Comparison of ENCODE assay signal across 21 cellular contexts in the genomic region with DNA sequence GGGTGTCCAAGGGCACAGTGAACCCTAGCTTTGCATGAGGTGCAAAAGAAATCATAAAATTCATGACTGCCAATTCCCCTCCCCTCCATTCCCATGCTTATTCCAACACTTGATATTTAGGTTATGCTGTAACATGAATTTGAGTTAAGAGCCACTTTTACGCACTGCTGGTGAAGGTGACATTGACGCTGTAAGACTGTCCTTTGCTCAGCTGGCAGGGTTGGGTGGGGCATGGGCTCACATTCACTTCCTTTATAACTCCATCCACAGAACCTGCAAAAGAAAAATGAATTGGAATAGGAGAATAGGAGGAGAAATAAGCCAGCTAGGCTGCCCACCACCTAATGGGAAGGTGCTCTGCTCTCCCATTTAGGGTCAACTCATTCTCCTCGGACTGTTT. TPM values are rescaled to one million over a fixed set of nuclear protein-coding genes. Genes with fewer than 3 reads are reported as not detected.
A peak's percentile ranks its signal among the peaks of the same experiment; 100 is the strongest.
DNase-seq lines count a peak whose midpoint lies in the region; ATAC-seq, FAIRE-seq and TF ChIP-seq lines count a peak whose summit lies in the region.
"Had no signal": no experiment of that assay in that cellular context is flagged by ENCODE, and none has a peak within 500 bp of the region (broad histone marks: within the 10 kb centered on the region; RNA-seq: fewer than 3 reads in every experiment).

No MANE protein-coding gene starts in this region.

- H3K9me3 ChIP-seq in A549: no peaks in the 10 kb centered on the region
- no peaks in the 10 kb centered on the region for H3K9me3 ChIP-seq in HCT116 (ENCODE audit: control insufficient read depth in 1 of 2, insufficient read depth in 1 of 2, low read depth in 1 of 2, low read length in 2 of 2)
- H3K9me3 ChIP-seq in endothelial cell of umbilical vein (replicated peaks; ENCODE audit: control insufficient read depth, insufficient read depth, low read length): no peaks in the 10 kb centered on the region
- no peaks in the 10 kb centered on the region for H3K9me3 ChIP-seq in skeletal muscle satellite cell (replicated peaks; ENCODE audit: low read length)
- H3K9me3 ChIP-seq in A673 (ENCODE audit: low read depth, low read length, poor library complexity, severe bottlenecking): no peaks in the 10 kb centered on the region
- H3K9me3 ChIP-seq: BE2C had no signal

- H3K4me3 Mint-ChIP-seq in immature natural killer cell: no peak overlapping the region

- H3K4me1 ChIP-seq in A549: peaks cover 34% of the 10 kb centered on the region
- H3K4me1 ChIP-seq in HCT116 (ENCODE audit: control insufficient read depth in 1 of 2, insufficient read depth in 2 of 2, low read length in 2 of 2): peaks cover 45 to 48% of the 10 kb centered on the region in 2 experiments
- peaks cover 51% of the 10 kb centered on the region for H3K4me1 ChIP-seq in endothelial cell of umbilical vein (ENCODE audit: control insufficient read depth, extremely low read depth, insufficient read depth, low read length)
- H3K4me1 ChIP-seq in skeletal muscle satellite cell (ENCODE audit: control insufficient read depth, insufficient read depth, low read length): peaks cover 32% of the 10 kb centered on the region
- peaks cover 7% of the 10 kb centered on the region for H3K4me1 ChIP-seq in A673 (ENCODE audit: insufficient read depth, low read length, poor library complexity, severe bottlenecking)
- H3K4me1 ChIP-seq: BE2C had no signal

- intact Hi-C loops in HCT116 (cut with micrococcal nuclease): no loop called here
- intact Hi-C loops in endothelial cell of umbilical vein (cut with micrococcal nuclease): loop anchor here (2.0 kb wide), 1 partner anchor 809 kb away; no protein-coding TSS in a partner anchor
- intact Hi-C loops in A673 (cut with micrococcal nuclease; ENCODE audit: unreplicated experiment): no loop called here

- no TSS peak for BruUV-seq in HCT116 (replicated peaks; lab: Mats Ljungman, UMichigan)
- BruUV-seq in endothelial cell of umbilical vein (replicated peaks; lab: Mats Ljungman, UMichigan): no TSS peak
- BruUV-seq in A673 (replicated peaks; lab: Mats Ljungman, UMichigan): no TSS peak

- H2AFZ ChIP-seq in HCT116 (ENCODE audit: low read depth, low read length, poor library complexity, severe bottlenecking) (no peak overlapping the region), endothelial cell of umbilical vein (ENCODE audit: low read depth, low read length) (no peak overlapping the region)

- H3K27ac ChIP-seq in A549 (0 out of 6 replicates have a peak overlapping the region, but pooled peaks of 1 of the 2 experiments have one; percentile 10), HCT116 (ENCODE audit: low read depth, low read length) (no peak overlapping the region), endothelial cell of umbilical vein (ENCODE audit: insufficient read depth, low read depth, low read length) (peak overlapping the region; percentile 33), A673 (ENCODE audit: low read depth, low read length, poor library complexity, severe bottlenecking) (no peak overlapping the region)
- H3K27ac ChIP-seq: RWPE1 had no signal

- no peaks in the 10 kb centered on the region for H4K20me1 ChIP-seq in HCT116 (ENCODE audit: insufficient read depth)
- no peaks in the 10 kb centered on the region for H4K20me1 ChIP-seq in endothelial cell of umbilical vein (replicated peaks; ENCODE audit: control insufficient read depth, extremely low read depth, insufficient read depth, low read length)

- POLR2A ChIA-PET in A549 (lab: Yijun Ruan, JAX): no interaction called here
- POLR2A ChIA-PET in HCT116 (lab: Charles Lee): no interaction called here
- POLR2A ChIA-PET in endothelial cell of umbilical vein (lab: Charles Lee): no interaction called here
- POLR2A ChIA-PET in A673 (lab: Charles Lee; ENCODE audit: low non-redundant PET): no interaction called here

- no peaks in the 10 kb centered on the region for H3K9me3 Mint-ChIP-seq in immature natural killer cell

- H3K36me3 Mint-ChIP-seq in immature natural killer cell: peaks cover 18 to 31% (median 26%) of the 10 kb centered on the region in 3 donors

- no peak for TF ChIP-seq POLR2A in A549 (IDR thresholded peaks at IDR 0.05; ENCODE audit: low read length)
- no peak for TF ChIP-seq POLR2A in HCT116 (IDR thresholded peaks at IDR 0.05; ENCODE audit: borderline replicate concordance, extremely low read depth, insufficient read depth, insufficient read length)
- TF ChIP-seq POLR2A in endothelial cell of umbilical vein (IDR thresholded peaks at IDR 0.05; ENCODE audit: low read depth, low read length): no peak

- no peaks in the 10 kb centered on the region for H3K9me2 ChIP-seq in HCT116 (ENCODE audit: insufficient read depth)

- ATAC-seq in A549 (no peak), HCT116 (no peak)

- H3K27me3 ChIP-seq in HCT116 (ENCODE audit: insufficient read depth, low read length) (no peaks in the 10 kb centered on the region), endothelial cell of umbilical vein (ENCODE audit: control insufficient read depth in 2 of 2, insufficient read depth in 2 of 2, low read length in 2 of 2) (no peaks in the 10 kb centered on the region), skeletal muscle satellite cell (ENCODE audit: control insufficient read depth, insufficient read depth, low read length) (no peaks in the 10 kb centered on the region), A673 (replicated peaks; ENCODE audit: insufficient read depth, low read depth, low read length, poor library complexity) (no peaks in the 10 kb centered on the region)

- peak overlapping the region; percentile 48 for H3K4me2 ChIP-seq in A549
- H3K4me2 ChIP-seq in HCT116 (ENCODE audit: low read length): peak overlapping the region; percentile 46
- H3K4me2 ChIP-seq in endothelial cell of umbilical vein (ENCODE audit: insufficient read depth, low read length): peak overlapping the region; percentile 44
- peak overlapping the region; percentile 21 for H3K4me2 ChIP-seq in skeletal muscle satellite cell (ENCODE audit: low read length)

- H3K9ac ChIP-seq in HCT116 (ENCODE audit: low read length) (no peak overlapping the region), endothelial cell of umbilical vein (replicated peaks; ENCODE audit: extremely low read depth, insufficient read depth, low read length) (no peak overlapping the region), skeletal muscle satellite cell (ENCODE audit: low read depth, low read length) (no peak overlapping the region)

- no peak for DNase-seq in A549 (ENCODE audit: low read depth in 1 of 2, low spot score in 1 of 2)
- no peak for DNase-seq in HCT116 (ENCODE audit: low read depth, low spot score)
- no peak for DNase-seq in endothelial cell of umbilical vein (ENCODE audit: low read depth, low spot score)
- DNase-seq in A673 (ENCODE audit: low spot score): no peak
- DNase-seq in immature natural killer cell: no peak
- DNase-seq in GF-D8 (lab: John Stamatoyannopoulos, UW): no peak
- DNase-seq: BE2C, DMS153, DND-41, Karpas-422, NCI-H1092 treated with DMSO at 0.1 percent for 48 hours, NCI-H1436, NCI-H1930, NCI-H2107, NCI-H446, NCI-H526, NCI-H82, SHP77 treated with DMSO at 0.1 percent for 48 hours had no signal

- no peak overlapping the region for H3K4me3 ChIP-seq in A549
- no peak overlapping the region for H3K4me3 ChIP-seq in HCT116 (replicated peaks in 1 of 2; ENCODE audit: low read depth in 1 of 2, low read length in 2 of 2)
- no peak overlapping the region for H3K4me3 ChIP-seq in endothelial cell of umbilical vein (replicated peaks in 1 of 3; ENCODE audit: insufficient read depth in 1 of 3, low read depth in 1 of 3, low read length in 3 of 3)
- no peak overlapping the region for H3K4me3 ChIP-seq in skeletal muscle satellite cell (ENCODE audit: low read length)
- H3K4me3 ChIP-seq in A673 (ENCODE audit: low read depth, low read length, poor library complexity, severe bottlenecking): no peak overlapping the region

- TF ChIP-seq EP300 in A549 (IDR thresholded peaks at IDR 0.05): no peak

- no peaks in the 10 kb centered on the region for H3K9me1 ChIP-seq in endothelial cell of umbilical vein (replicated peaks; ENCODE audit: control insufficient read depth, extremely low read depth, insufficient read depth, low read length)

- TF ChIP-seq CTCF in A549 (IDR thresholded peaks at IDR 0.05) (no peak), HCT116 (IDR thresholded peaks at IDR 0.05 in 2 of 3, conservative IDR thresholded peaks at IDR 0.05 in 1 of 3; ENCODE audit: borderline replicate concordance in 1 of 3, insufficient read depth in 1 of 3, low read depth in 2 of 3, low read length in 2 of 3) (no peak), endothelial cell of umbilical vein (IDR thresholded peaks at IDR 0.05; ENCODE audit: extremely low read depth in 1 of 2, insufficient read depth in 1 of 2, low read depth in 1 of 2, low read length in 2 of 2) (no peak), A673 (conservative IDR thresholded peaks at IDR 0.05; ENCODE audit: low read depth, low read length) (no peak)

- CTCF ChIA-PET in A549 (lab: Yijun Ruan, JAX): interaction anchor here (1.0 to 1.7 kb wide), 7 partner anchors 8 to 374 kb away, joined by 3 to 5 read pairs (median 3); no protein-coding TSS in a partner anchor
- CTCF ChIA-PET in HCT116 (lab: Charles Lee): interaction anchor here (0.7 kb wide), 1 partner anchor 183 kb away, joined by 3 read pairs; the partner anchor contains the start of gene ABCD4
- CTCF ChIA-PET in endothelial cell of umbilical vein (lab: Charles Lee): interaction anchor here (1.5 to 1.7 kb wide), 2 partner anchors 21 to 375 kb away, joined by 3 to 4 read pairs; no protein-coding TSS in a partner anchor
- CTCF ChIA-PET in A673 (lab: Charles Lee): no interaction called here

- H3K27ac Mint-ChIP-seq in immature natural killer cell: no peak overlapping the region

- dilution Hi-C loops in endothelial cell of umbilical vein (cut with MboI; ENCODE audit: extremely low pct_ligation_motif_present, low sequenced_read_pairs): no loop called here

- H3K79me2 ChIP-seq in HCT116 (ENCODE audit: insufficient read depth, low read length) (no peaks in the 10 kb centered on the region), endothelial cell of umbilical vein (ENCODE audit: control insufficient read depth, insufficient read depth, low read length) (peaks cover 18% of the 10 kb centered on the region)

- no peak for FAIRE-seq in A549 (lab: Jason Lieb, UNC)
- FAIRE-seq in endothelial cell of umbilical vein (lab: Jason Lieb, UNC): no peak
- FAIRE-seq: A204.1 had no signal

- no peaks in the 10 kb centered on the region for H3K4me1 Mint-ChIP-seq in immature natural killer cell

- H3K27me3 Mint-ChIP-seq in immature natural killer cell (ENCODE audit: low read depth in 3 of 3): peaks cover 0 to 2% (median 0%) of the 10 kb centered on the region in 3 donors

- H3K36me3 ChIP-seq in HCT116 (ENCODE audit: control insufficient read depth in 1 of 2, insufficient read depth in 2 of 2, low read length in 2 of 2) (peaks cover 0 to 21% of the 10 kb centered on the region in 2 experiments; a peak in 2 of 4 replicates), endothelial cell of umbilical vein (ENCODE audit: control insufficient read depth in 2 of 2, extremely low read depth in 1 of 2, insufficient read depth in 2 of 2, low read length in 2 of 2) (peaks cover 10% of the 10 kb centered on the region in 2 experiments), skeletal muscle satellite cell (ENCODE audit: insufficient read depth, low read length) (peaks cover 29% of the 10 kb centered on the region), A673 (ENCODE audit: insufficient read depth, low read length, poor library complexity, severe bottlenecking) (no peaks in the 10 kb centered on the region)
- H3K36me3 ChIP-seq: BE2C had no signal

- RAD21 ChIA-PET in HCT116 (lab: Charles Lee; ENCODE audit: low non-redundant PET in 1 of 2, low total read pairs in 2 of 2, uncharacterized antibody in 2 of 2, unreplicated experiment in 2 of 2): no interaction called here

- TF ChIP-seq RAD21 in A549 (conservative IDR thresholded peaks at IDR 0.05 in 1 of 2, IDR thresholded peaks at IDR 0.05 in 1 of 2) (no peak), HCT116 (IDR thresholded peaks at IDR 0.05; ENCODE audit: low read depth) (no peak)

- 88% methylated on average over 3 of the region's 3 CpGs for WGBS in A549 (ENCODE audit: missing lambda C conversion rate)

RNA-seq across cellular contexts. Expression of gene NPC2, which starts 6.9 kb away (rescaled TPM):
- 97.7 and 124 TPM in 2 replicates for polyA plus RNA-seq in A549 (2011; rRNA removed)
- polyA plus RNA-seq in A549 (2012; cell fraction: cytosol; rRNA removed): 284 and 295 TPM in 2 replicates
- polyA plus RNA-seq in A549 (2012; cell fraction: nucleus; rRNA removed): 193 and 247 TPM in 2 replicates
- 345 to 465 TPM (median 457 TPM) in 3 replicates for polyA plus RNA-seq in A549 (2017; fragmentation: RNase III; extraction: RNeasy Plus Mini Kit Qiagen cat#74134 plus additional on column Dnase treatment)
- polyA minus RNA-seq in A549 (2011; rRNA and poly(A)+ RNA removed): 67.1 and 90.8 TPM in 2 replicates
- 105 TPM for total RNA-seq in HCT116 (2021; ENCODE audit: unreplicated experiment)
- 191 and 211 TPM in 2 replicates for polyA plus RNA-seq in HCT116 (2012)
- 203 and 238 TPM in 2 replicates for total RNA-seq in endothelial cell of umbilical vein
- polyA plus RNA-seq in endothelial cell of umbilical vein: 405 and 406 TPM in 2 replicates
- 757 and 765 TPM in 2 replicates for polyA plus RNA-seq in endothelial cell of umbilical vein (2011; cell fraction: cytosol; rRNA removed)
- 162 and 233 TPM in 2 replicates for polyA plus RNA-seq in endothelial cell of umbilical vein (2011; cell fraction: nucleus; rRNA removed)
- 431 and 445 TPM in 2 replicates for polyA plus RNA-seq in endothelial cell of umbilical vein (2012)
- polyA minus RNA-seq in endothelial cell of umbilical vein: 228 and 317 TPM in 2 replicates
- 31.7 TPM for polyA minus RNA-seq in endothelial cell of umbilical vein (2011; cell fraction: cytosol; rRNA and poly(A)+ RNA removed)
- 43.1 and 61.9 TPM in 2 replicates for polyA minus RNA-seq in endothelial cell of umbilical vein (2011; cell fraction: nucleus; rRNA and poly(A)+ RNA removed)
- total RNA-seq in skeletal muscle satellite cell (2012; rRNA removed): 112 and 157 TPM in 2 replicates
- total RNA-seq in A673 (2021): 55.1 and 68.8 TPM in 2 replicates
- polyA plus RNA-seq in immature natural killer cell: 100 to 1,000 TPM in 1 of 3 donors, 10 to 100 TPM in 2; 86.3 to 128 (median 92.8) TPM

RNA-seq across cellular contexts. Expression of gene ISCA2, which starts 7.4 kb away (rescaled TPM):
- 38.8 and 49.3 TPM in 2 replicates for polyA plus RNA-seq in A549 (2011; rRNA removed)
- 35.2 and 36.4 TPM in 2 replicates for polyA plus RNA-seq in A549 (2012; cell fraction: cytosol; rRNA removed)
- polyA plus RNA-seq in A549 (2012; cell fraction: nucleus; rRNA removed): 8.7 and 10.9 TPM in 2 replicates
- 41.3 to 48.8 TPM (median 45.8 TPM) in 3 replicates for polyA plus RNA-seq in A549 (2017; fragmentation: RNase III; extraction: RNeasy Plus Mini Kit Qiagen cat#74134 plus additional on column Dnase treatment)
- polyA minus RNA-seq in A549 (2011; rRNA and poly(A)+ RNA removed): 6.5 and 6.9 TPM in 2 replicates
- 27.5 TPM for total RNA-seq in HCT116 (2021; ENCODE audit: unreplicated experiment)
- polyA plus RNA-seq in HCT116 (2012): 14.3 and 16.6 TPM in 2 replicates
- total RNA-seq in endothelial cell of umbilical vein: 21.7 and 22.6 TPM in 2 replicates
- polyA plus RNA-seq in endothelial cell of umbilical vein: 25.7 and 29.6 TPM in 2 replicates
- 29.9 and 30.6 TPM in 2 replicates for polyA plus RNA-seq in endothelial cell of umbilical vein (2011; cell fraction: cytosol; rRNA removed)
- polyA plus RNA-seq in endothelial cell of umbilical vein (2011; cell fraction: nucleus; rRNA removed): 11.3 and 13.2 TPM in 2 replicates
- 13.3 and 17.7 TPM in 2 replicates for polyA plus RNA-seq in endothelial cell of umbilical vein (2012)
- polyA minus RNA-seq in endothelial cell of umbilical vein: 5.1 and 5.4 TPM in 2 replicates
- 3.7 TPM for polyA minus RNA-seq in endothelial cell of umbilical vein (2011; cell fraction: cytosol; rRNA and poly(A)+ RNA removed)
- 2.6 and 4.0 TPM in 2 replicates for polyA minus RNA-seq in endothelial cell of umbilical vein (2011; cell fraction: nucleus; rRNA and poly(A)+ RNA removed)
- total RNA-seq in skeletal muscle satellite cell (2012; rRNA removed): 10.9 and 20.1 TPM in 2 replicates
- 25.5 and 26.3 TPM in 2 replicates for total RNA-seq in A673 (2021)
- polyA plus RNA-seq in immature natural killer cell: 10 to 100 TPM; 46.2 to 58.1 (median 55.0) TPM
